Comparison of ENCODE assay signal across 19 cellular contexts in the genomic region with DNA sequence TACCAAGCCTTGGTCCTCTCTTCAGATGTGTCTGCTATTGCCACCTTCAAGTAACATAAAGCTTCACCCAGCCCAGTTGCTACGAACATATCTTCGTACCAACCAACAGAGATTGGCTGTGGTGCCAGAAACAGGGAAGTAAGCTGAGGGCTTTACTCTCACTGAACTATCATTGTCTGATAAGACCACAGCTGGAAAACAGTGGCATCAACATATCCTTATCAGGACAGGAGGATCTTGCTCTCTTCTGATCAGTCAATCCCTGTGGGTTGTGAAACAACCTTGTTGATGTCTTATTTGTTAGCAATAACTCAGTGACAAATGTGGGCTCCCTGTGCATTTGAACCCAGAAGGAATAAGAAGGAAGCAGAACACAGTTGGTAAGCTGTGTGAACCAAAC.
"Had no signal": no experiment of that assay in that cellular context is flagged by ENCODE, and none has a peak within 500 bp of the region (broad histone marks: within the 10 kb centered on the region; RNA-seq: fewer than 3 reads in every experiment).

No MANE protein-coding gene starts in this region.

- H3K4me3 ChIP-seq: adrenal gland, ascending aorta, body of pancreas had no signal

- H3K27ac ChIP-seq: adrenal gland, ascending aorta, body of pancreas had no signal

- H3K36me3 ChIP-seq: adrenal gland, ascending aorta had no signal

- H3K9me3 ChIP-seq: adrenal gland, ascending aorta, body of pancreas had no signal

- H3K27me3 ChIP-seq: adrenal gland, ascending aorta, body of pancreas had no signal

- ATAC-seq: activated CD4-positive, CD25-positive, alpha-beta regulatory T cell treated with anti-CD3 and anti-CD28 coated beads, Interleukin-2, amount 50 U/mL, for 24 hours; activated CD8-positive, alpha-beta T cell treated with anti-CD3 and anti-CD28 coated beads for 36 hours; body of pancreas; T-helper 17 cell had no signal

- DNase-seq: activated CD4-positive, alpha-beta T cell treated with anti-CD3 and anti-CD28 coated beads for 4 hours; activated CD8-positive, alpha-beta memory T cell treated with anti-CD3 and anti-CD28 coated beads, Interleukin-2, amount 50 U/mL, for 4 hours; activated CD8-positive, alpha-beta T cell treated with anti-CD3 and anti-CD28 coated beads for 36 hours; activated naive CD4-positive, alpha-beta T cell treated with anti-CD3 and anti-CD28 coated beads, Interleukin-2, amount 50 U/mL, for 16 hours; activated naive CD8-positive, alpha-beta T cell treated with anti-CD3 and anti-CD28 coated beads, Interleukin-2, amount 10 ng/mL, durations not matched to agents 7 days and 5 days; adrenal gland; body of pancreas; central memory CD4-positive, alpha-beta T cell; KG1; NCI-H1048; NCI-H146; NCI-H1930; NCI-H345; NCI-H510A; SIG-M5; T-helper 17 cell; T-helper 9 cell had no signal
